In the genomic region with DNA sequence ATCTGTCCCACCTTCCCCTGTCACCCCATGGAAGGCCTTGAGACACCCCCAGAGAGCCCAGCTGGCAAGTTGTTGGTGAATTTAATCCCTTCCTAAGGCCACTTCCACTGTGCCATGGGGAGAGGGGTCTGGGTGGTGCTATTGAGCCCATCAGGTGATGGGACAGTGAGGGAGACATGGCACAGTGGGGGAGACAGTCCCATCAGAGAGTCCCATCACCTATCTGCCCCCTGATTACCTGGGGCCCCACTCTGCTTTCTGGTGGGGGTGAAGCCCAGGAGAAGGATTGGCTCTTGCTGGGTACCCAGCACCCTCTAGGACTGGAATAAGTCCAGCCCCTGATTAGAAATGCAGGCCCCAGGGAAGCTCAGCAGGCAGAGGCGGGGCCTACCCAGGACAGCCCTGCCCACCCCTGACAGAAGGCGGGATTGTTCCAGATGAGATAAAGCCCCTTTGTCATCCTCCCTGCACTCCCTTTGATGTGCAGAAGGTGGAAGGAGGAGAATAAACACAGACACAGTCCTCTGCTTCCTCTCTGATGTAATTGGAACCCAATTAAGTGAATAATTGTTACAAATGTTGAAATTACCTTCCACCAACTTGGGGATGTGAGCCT, we compare ENCODE assay signal across 16 cellular contexts. TPM values are rescaled to one million over a fixed set of nuclear protein-coding genes. Genes with fewer than 3 reads are reported as not detected.
DNase-seq lines count a peak whose midpoint lies in the region; ATAC-seq and TF ChIP-seq lines count a peak whose summit lies in the region.
"Had no signal": no experiment of that assay in that cellular context is flagged by ENCODE, and none has a peak within 500 bp of the region (broad histone marks: within the 10 kb centered on the region; RNA-seq: fewer than 3 reads in every experiment).

No MANE protein-coding gene starts in this region.

- no peaks in the 10 kb centered on the region for H3K36me3 ChIP-seq in testis (ENCODE audit: low read depth, missing control alignments)
- H3K36me3 ChIP-seq: ovary had no signal

- POLR2A ChIA-PET in activated CD8-positive, alpha-beta T cell treated with anti-CD3 and anti-CD28 coated beads for 36 hours (lab: Charles Lee), result no interaction called here
- POLR2A ChIA-PET in activated CD8-positive, alpha-beta T cell treated with anti-CD3 and anti-CD28 coated beads, Interleukin-2, amount 10 ng/mL, durations not matched to agents 7 days and 5 days (lab: Charles Lee), result no interaction called here

- H3K9me3 Mint-ChIP-seq in activated CD8-positive, alpha-beta T cell treated with anti-CD3 and anti-CD28 coated beads for 36 hours, result no peaks in the 10 kb centered on the region
- H3K9me3 Mint-ChIP-seq in activated CD8-positive, alpha-beta T cell treated with anti-CD3 and anti-CD28 coated beads, Interleukin-2, amount 10 ng/mL, durations not matched to agents 7 days and 5 days (ENCODE audit: insufficient read depth), result no peaks in the 10 kb centered on the region
- H3K9me3 Mint-ChIP-seq in natural killer cell (no peaks in the 10 kb centered on the region), Calu3 (ENCODE audit: low read depth, unreplicated experiment) (no peaks in the 10 kb centered on the region)

- no peak overlapping the region for H3K27ac Mint-ChIP-seq in activated CD8-positive, alpha-beta T cell treated with anti-CD3 and anti-CD28 coated beads for 36 hours
- H3K27ac Mint-ChIP-seq in activated CD8-positive, alpha-beta T cell treated with anti-CD3 and anti-CD28 coated beads, Interleukin-2, amount 10 ng/mL, durations not matched to agents 7 days and 5 days, result no peak overlapping the region
- H3K27ac Mint-ChIP-seq in natural killer cell, result no peak overlapping the region
- H3K27ac Mint-ChIP-seq in Calu3 (ENCODE audit: unreplicated experiment), result no peak overlapping the region
- H3K27ac Mint-ChIP-seq: T-helper 17 cell had no signal

- H3K9me3 ChIP-seq in testis, result no peaks in the 10 kb centered on the region
- H3K9me3 ChIP-seq: ovary had no signal

- H3K27ac ChIP-seq in testis, result no peak overlapping the region
- H3K27ac ChIP-seq: epithelial cell of prostate, ovary had no signal

- H3K27me3 ChIP-seq in testis, result no peaks in the 10 kb centered on the region
- H3K27me3 ChIP-seq: ovary had no signal

- WGBS in testis, 2 donors, result 67 to 80% methylated on average over 2 of the region's 2 CpGs

- H3K4me3 Mint-ChIP-seq in activated CD8-positive, alpha-beta T cell treated with anti-CD3 and anti-CD28 coated beads for 36 hours, result no peak overlapping the region
- H3K4me3 Mint-ChIP-seq in activated CD8-positive, alpha-beta T cell treated with anti-CD3 and anti-CD28 coated beads, Interleukin-2, amount 10 ng/mL, durations not matched to agents 7 days and 5 days, result no peak overlapping the region
- H3K4me3 Mint-ChIP-seq in natural killer cell (no peak overlapping the region), Calu3 (ENCODE audit: low read depth, unreplicated experiment) (no peak overlapping the region)
- H3K4me3 Mint-ChIP-seq: T-helper 17 cell had no signal

- no peak overlapping the region for H3K4me3 ChIP-seq in testis
- H3K4me3 ChIP-seq: lung, ovary had no signal

- no peaks in the 10 kb centered on the region for H3K4me1 Mint-ChIP-seq in activated CD8-positive, alpha-beta T cell treated with anti-CD3 and anti-CD28 coated beads for 36 hours (ENCODE audit: low read depth)
- no peaks in the 10 kb centered on the region for H3K4me1 Mint-ChIP-seq in activated CD8-positive, alpha-beta T cell treated with anti-CD3 and anti-CD28 coated beads, Interleukin-2, amount 10 ng/mL, durations not matched to agents 7 days and 5 days (ENCODE audit: low read depth)
- H3K4me1 Mint-ChIP-seq in natural killer cell, result no peaks in the 10 kb centered on the region
- peaks cover 8% of the 10 kb centered on the region for H3K4me1 Mint-ChIP-seq in Calu3 (ENCODE audit: low read depth, unreplicated experiment)

- peak; percentile 30 for ATAC-seq in activated CD8-positive, alpha-beta T cell treated with anti-CD3 and anti-CD28 coated beads for 36 hours
- no peak for ATAC-seq in activated CD8-positive, alpha-beta T cell treated with anti-CD3 and anti-CD28 coated beads, Interleukin-2, amount 10 ng/mL, durations not matched to agents 7 days and 5 days
- ATAC-seq in natural killer cell, result no peak
- ATAC-seq: Panc1, T-helper 17 cell had no signal

- no TSS peak for BruUV-seq in Calu3 (replicated peaks; lab: Mats Ljungman, UMichigan)

- H3K27me3 Mint-ChIP-seq in activated CD8-positive, alpha-beta T cell treated with anti-CD3 and anti-CD28 coated beads for 36 hours, result peaks cover 16% of the 10 kb centered on the region
- peaks cover 10% of the 10 kb centered on the region for H3K27me3 Mint-ChIP-seq in activated CD8-positive, alpha-beta T cell treated with anti-CD3 and anti-CD28 coated beads, Interleukin-2, amount 10 ng/mL, durations not matched to agents 7 days and 5 days (ENCODE audit: low read depth)
- H3K27me3 Mint-ChIP-seq in natural killer cell (ENCODE audit: low read depth in 2 of 2) (peaks cover 16 to 34% of the 10 kb centered on the region in 2 donors), Calu3 (ENCODE audit: unreplicated experiment) (peaks cover 60% of the 10 kb centered on the region)

- DNase-seq in activated CD8-positive, alpha-beta T cell treated with anti-CD3 and anti-CD28 coated beads for 36 hours, result no peak
- no peak for DNase-seq in activated CD8-positive, alpha-beta T cell treated with anti-CD3 and anti-CD28 coated beads, Interleukin-2, amount 10 ng/mL, durations not matched to agents 7 days and 5 days
- DNase-seq in SK-MEL-5 (ENCODE audit: low read depth, low spot score), result peak; percentile 82
- peak in 38 of 51 donors; percentile 8 to 83 (median 56) for DNase-seq in hypothalamus (lab: John Stamatoyannopoulos, UW)
- DNase-seq in testis, result peak; percentile 81
- no peak for DNase-seq in natural killer cell
- DNase-seq in stimulated activated CD4-positive, alpha-beta T cell treated with anti-CD3 and anti-CD28 coated beads, Interleukin-4, amount 100 ng/mL, for 1 hour, result no peak
- DNase-seq in Calu3, result no peak
- DNase-seq: activated CD4-positive, alpha-beta T cell treated with anti-CD3 and anti-CD28 coated beads, Interleukin-2, amount 50 U/mL, for 48 hours; activated gamma-delta T cell; ovary; T-helper 17 cell had no signal

- in situ Hi-C loops in SK-MEL-5 (cut with HindIII; ENCODE audit: low pct_unique_long_range_greater_than_20kb, low sequenced_read_pairs), result no loop called here

- H3K36me3 Mint-ChIP-seq in activated CD8-positive, alpha-beta T cell treated with anti-CD3 and anti-CD28 coated beads for 36 hours (ENCODE audit: low read depth), result no peaks in the 10 kb centered on the region
- no peaks in the 10 kb centered on the region for H3K36me3 Mint-ChIP-seq in activated CD8-positive, alpha-beta T cell treated with anti-CD3 and anti-CD28 coated beads, Interleukin-2, amount 10 ng/mL, durations not matched to agents 7 days and 5 days (ENCODE audit: low read depth)
- H3K36me3 Mint-ChIP-seq in natural killer cell (no peaks in the 10 kb centered on the region), Calu3 (ENCODE audit: insufficient read depth, unreplicated experiment) (no peaks in the 10 kb centered on the region)

- CTCF ChIA-PET in activated CD8-positive, alpha-beta T cell treated with anti-CD3 and anti-CD28 coated beads for 36 hours (lab: Charles Lee), result no interaction called here
- CTCF ChIA-PET in activated CD8-positive, alpha-beta T cell treated with anti-CD3 and anti-CD28 coated beads, Interleukin-2, amount 10 ng/mL, durations not matched to agents 7 days and 5 days (lab: Charles Lee), result no interaction called here
- CTCF ChIA-PET in Calu3 (lab: Charles Lee), result no interaction called here

- peaks cover 4% of the 10 kb centered on the region for H3K4me1 ChIP-seq in testis

- no peak for TF ChIP-seq CTCF in activated CD8-positive, alpha-beta T cell treated with anti-CD3 and anti-CD28 coated beads for 36 hours (IDR thresholded peaks at IDR 0.05)
- no peak for TF ChIP-seq CTCF in testis (IDR thresholded peaks at IDR 0.05)
- TF ChIP-seq CTCF in natural killer cell (IDR thresholded peaks at IDR 0.05), result no peak
- TF ChIP-seq CTCF in Calu3 (IDR thresholded peaks at IDR 0.05; ENCODE audit: unreplicated experiment), result no peak

- no peak for TF ChIP-seq POLR2A in testis (IDR thresholded peaks at IDR 0.05)

- intact Hi-C loops in activated CD8-positive, alpha-beta T cell treated with anti-CD3 and anti-CD28 coated beads for 36 hours (cut with micrococcal nuclease), result no loop called here
- intact Hi-C loops in testis (cut with DNase I; ENCODE audit: low total_unique reads) (no loop called here), natural killer cell (cut with micrococcal nuclease) (no loop called here), Calu3 (cut with micrococcal nuclease; ENCODE audit: unreplicated experiment) (no loop called here)

RNA-seq across cellular contexts. Expression of a gene that starts 18.9 kb away (rescaled TPM):
- total RNA-seq in activated CD8-positive, alpha-beta T cell treated with anti-CD3 and anti-CD28 coated beads for 36 hours, result under 1 TPM in 1 of 2 experiments, not detected in 1; 0.07 TPM
- not detected for total RNA-seq in activated CD8-positive, alpha-beta T cell treated with anti-CD3 and anti-CD28 coated beads, Interleukin-2, amount 10 ng/mL, durations not matched to agents 7 days and 5 days
- not detected in 2 replicates for total RNA-seq in SK-MEL-5 (2014; rRNA removed; shearing (Covaris generic))
- polyA plus RNA-seq in SK-MEL-5 (2015; cell fraction: cytosol; rRNA removed), result not detected in 2 replicates
- polyA plus RNA-seq in SK-MEL-5 (2015; cell fraction: nucleus; rRNA removed), result not detected in 2 replicates
- total RNA-seq in testis (1 to 10 TPM; 2.6 to 3.1 TPM), natural killer cell (under 1 TPM in 2 of 3 donors, not detected in 1; 0.05 to 0.08 TPM), Calu3 (2022) (0.15 and 0.26 TPM in 2 replicates)
- polyA plus RNA-seq in testis (ENCODE audit: insufficient read depth, low read depth, low replicate concordance), result 3.6 TPM
- total RNA-seq: bronchial epithelial cell, T-helper 17 cell had no signal

Comparison
In these comparisons a context has a peak if more than half of its experiments do, and no peak if none do; other contexts are left out.
1. DNase-seq: peak in SK-MEL-5 (single experiment), hypothalamus (38 of 51) and testis (single experiment); none in activated CD8-positive, alpha-beta T cell treated with anti-CD3 and anti-CD28 coated beads for 36 hours (single experiment), activated CD8-positive, alpha-beta T cell treated with anti-CD3 and anti-CD28 coated beads, Interleukin-2, amount 10 ng/mL, durations not matched to agents 7 days and 5 days (single experiment), natural killer cell (single experiment), stimulated activated CD4-positive, alpha-beta T cell treated with anti-CD3 and anti-CD28 coated beads, Interleukin-4, amount 100 ng/mL, for 1 hour (single experiment) and Calu3 (single experiment).